Comparison of ENCODE assay signal across 8 cellular contexts in genomic region chr5:140038373-140038957, GRCh38. TPM values are rescaled to one million over a fixed set of nuclear protein-coding genes. Genes with fewer than 3 reads are reported as not detected.
DNase-seq lines count a peak whose midpoint lies in the region; ATAC-seq and TF ChIP-seq lines count a peak whose summit lies in the region.

No MANE protein-coding gene starts in this region.

- H3K4me3 ChIP-seq in SJSA1 (peak overlapping the region; percentile 29), hepatocyte (no peak overlapping the region)

- H3K36me3 Mint-ChIP-seq in activated CD8-positive, alpha-beta memory T cell treated with anti-CD3 and anti-CD28 coated beads, Interleukin-2, amount 10 ng/mL, durations not matched to agents 7 days and 5 days, result no peaks in the 10 kb centered on the region
- no peaks in the 10 kb centered on the region for H3K36me3 Mint-ChIP-seq in activated CD4-positive, alpha-beta memory T cell treated with anti-CD3 and anti-CD28 coated beads for 36 hours

- no peaks in the 10 kb centered on the region for H3K9me2 ChIP-seq in hepatocyte (replicated peaks; ENCODE audit: insufficient read depth)

- H3K4me1 ChIP-seq in SJSA1 (replicated peaks) (peaks cover 20% of the 10 kb centered on the region), hepatocyte (ENCODE audit: insufficient read depth) (peaks cover 12% of the 10 kb centered on the region)

- no peak for ATAC-seq in activated CD8-positive, alpha-beta memory T cell treated with anti-CD3 and anti-CD28 coated beads, Interleukin-2, amount 10 ng/mL, durations not matched to agents 7 days and 5 days

- H3K9me3 ChIP-seq in SJSA1 (replicated peaks), result peaks cover 2% of the 10 kb centered on the region; the same call in 1 of the 2 replicates
- no peaks in the 10 kb centered on the region for H3K9me3 ChIP-seq in hepatocyte (ENCODE audit: low read depth)

- CTCF ChIA-PET in activated CD8-positive, alpha-beta memory T cell treated with anti-CD3 and anti-CD28 coated beads, Interleukin-2, amount 10 ng/mL, durations not matched to agents 7 days and 5 days (lab: Charles Lee), result interaction anchor here (0.9 to 1.2 kb wide), 3 partner anchors 10 to 218 kb away, joined by 3 read pairs; no protein-coding TSS in a partner anchor
- CTCF ChIA-PET in activated CD4-positive, alpha-beta memory T cell treated with anti-CD3 and anti-CD28 coated beads for 36 hours (lab: Charles Lee), result interaction anchor here (1.2 kb wide), 1 partner anchor 108 kb away, joined by 3 read pairs; no protein-coding TSS in a partner anchor

- peak overlapping the region; percentile 25 for H3K4me3 Mint-ChIP-seq in activated CD8-positive, alpha-beta memory T cell treated with anti-CD3 and anti-CD28 coated beads, Interleukin-2, amount 10 ng/mL, durations not matched to agents 7 days and 5 days
- no peak overlapping the region for H3K4me3 Mint-ChIP-seq in activated CD4-positive, alpha-beta memory T cell treated with anti-CD3 and anti-CD28 coated beads for 36 hours

- H2AFZ ChIP-seq in hepatocyte, result peak overlapping the region; percentile 2

- no peak for DNase-seq in activated CD8-positive, alpha-beta memory T cell treated with anti-CD3 and anti-CD28 coated beads, Interleukin-2, amount 10 ng/mL, durations not matched to agents 7 days and 5 days
- no peak for DNase-seq in activated CD8-positive, alpha-beta memory T cell treated with anti-CD3 and anti-CD28 coated beads for 24 hours
- DNase-seq in SJSA1 (ENCODE audit: low read depth in 1 of 2, low spot score in 2 of 2), result peak in 1 of 2 experiments; percentile 26
- no peak for DNase-seq in hepatocyte (ENCODE audit: low spot score)
- DNase-seq in superior temporal gyrus (ENCODE audit: extremely low spot score), result peak; percentile 66
- DNase-seq in DMS114 treated with DMSO at 0.1 percent for 48 hours (lab: John Stamatoyannopoulos, UW; ENCODE audit: unreplicated experiment), result no peak
- no peak for DNase-seq in activated naive CD4-positive, alpha-beta T cell treated with Interleukin-2 at 50 U/mL for 16 hours
- no peak for DNase-seq in activated CD4-positive, alpha-beta memory T cell treated with anti-CD3 and anti-CD28 coated beads for 36 hours

- intact Hi-C loops in activated CD4-positive, alpha-beta memory T cell treated with anti-CD3 and anti-CD28 coated beads for 36 hours (cut with micrococcal nuclease), result no loop called here

- H3K27me3 ChIP-seq in SJSA1 (replicated peaks) (peaks cover 64% of the 10 kb centered on the region), hepatocyte (peaks cover 61% of the 10 kb centered on the region)

- no peaks in the 10 kb centered on the region for H3K9me3 Mint-ChIP-seq in activated CD8-positive, alpha-beta memory T cell treated with anti-CD3 and anti-CD28 coated beads, Interleukin-2, amount 10 ng/mL, durations not matched to agents 7 days and 5 days (ENCODE audit: low read depth)
- no peaks in the 10 kb centered on the region for H3K9me3 Mint-ChIP-seq in activated CD4-positive, alpha-beta memory T cell treated with anti-CD3 and anti-CD28 coated beads for 36 hours

- no peak overlapping the region for H3K27ac Mint-ChIP-seq in activated CD8-positive, alpha-beta memory T cell treated with anti-CD3 and anti-CD28 coated beads, Interleukin-2, amount 10 ng/mL, durations not matched to agents 7 days and 5 days
- H3K27ac Mint-ChIP-seq in activated CD4-positive, alpha-beta memory T cell treated with anti-CD3 and anti-CD28 coated beads for 36 hours, result no peak overlapping the region

- H3K79me2 ChIP-seq in hepatocyte, result no peaks in the 10 kb centered on the region

- 16% methylated on average over 7 of the region's 7 CpGs for WGBS in hepatocyte (ENCODE audit: low lambda C conversion rate, missing lambda C conversion rate)

- peak overlapping the region; percentile 69 for H3K4me2 ChIP-seq in hepatocyte

- H3K36me3 ChIP-seq in SJSA1 (no peaks in the 10 kb centered on the region), hepatocyte (replicated peaks; ENCODE audit: insufficient read depth, low read depth) (no peaks in the 10 kb centered on the region)

- peaks cover 21% of the 10 kb centered on the region for H3K4me1 Mint-ChIP-seq in activated CD8-positive, alpha-beta memory T cell treated with anti-CD3 and anti-CD28 coated beads, Interleukin-2, amount 10 ng/mL, durations not matched to agents 7 days and 5 days
- H3K4me1 Mint-ChIP-seq in activated CD4-positive, alpha-beta memory T cell treated with anti-CD3 and anti-CD28 coated beads for 36 hours (ENCODE audit: low read depth), result peaks cover 16% of the 10 kb centered on the region

- TF ChIP-seq CTCF in hepatocyte (IDR thresholded peaks at IDR 0.05; ENCODE audit: poor library complexity), result no peak

- POLR2A ChIA-PET in activated CD4-positive, alpha-beta memory T cell treated with anti-CD3 and anti-CD28 coated beads for 36 hours (lab: Charles Lee), result no interaction called here

- H3K27me3 Mint-ChIP-seq in activated CD8-positive, alpha-beta memory T cell treated with anti-CD3 and anti-CD28 coated beads, Interleukin-2, amount 10 ng/mL, durations not matched to agents 7 days and 5 days, result peaks cover 70% of the 10 kb centered on the region
- H3K27me3 Mint-ChIP-seq in activated CD4-positive, alpha-beta memory T cell treated with anti-CD3 and anti-CD28 coated beads for 36 hours, result peaks cover 38% of the 10 kb centered on the region

- no peaks in the 10 kb centered on the region for H4K20me1 ChIP-seq in hepatocyte (ENCODE audit: insufficient read depth, poor library complexity, severe bottlenecking)

- H3K27ac ChIP-seq in SJSA1 (no peak overlapping the region), hepatocyte (no peak overlapping the region)

RNA-seq across cellular contexts. Expression of gene NRG2, which starts 4.6 kb away (rescaled TPM):
- under 1 TPM in 1 of 2 experiments, not detected in 1; 0.42 TPM for total RNA-seq in activated CD8-positive, alpha-beta memory T cell treated with anti-CD3 and anti-CD28 coated beads, Interleukin-2, amount 10 ng/mL, durations not matched to agents 7 days and 5 days
- not detected in 2 replicates for total RNA-seq in SJSA1 (2014; rRNA removed; shearing (Covaris generic))
- 0.20 and 1.4 TPM in 2 replicates for total RNA-seq in hepatocyte
- 1.5 and 1.8 TPM in 2 replicates for polyA plus RNA-seq in hepatocyte
- not detected for total RNA-seq in activated CD4-positive, alpha-beta memory T cell treated with anti-CD3 and anti-CD28 coated beads for 36 hours
